In the genomic region with DNA sequence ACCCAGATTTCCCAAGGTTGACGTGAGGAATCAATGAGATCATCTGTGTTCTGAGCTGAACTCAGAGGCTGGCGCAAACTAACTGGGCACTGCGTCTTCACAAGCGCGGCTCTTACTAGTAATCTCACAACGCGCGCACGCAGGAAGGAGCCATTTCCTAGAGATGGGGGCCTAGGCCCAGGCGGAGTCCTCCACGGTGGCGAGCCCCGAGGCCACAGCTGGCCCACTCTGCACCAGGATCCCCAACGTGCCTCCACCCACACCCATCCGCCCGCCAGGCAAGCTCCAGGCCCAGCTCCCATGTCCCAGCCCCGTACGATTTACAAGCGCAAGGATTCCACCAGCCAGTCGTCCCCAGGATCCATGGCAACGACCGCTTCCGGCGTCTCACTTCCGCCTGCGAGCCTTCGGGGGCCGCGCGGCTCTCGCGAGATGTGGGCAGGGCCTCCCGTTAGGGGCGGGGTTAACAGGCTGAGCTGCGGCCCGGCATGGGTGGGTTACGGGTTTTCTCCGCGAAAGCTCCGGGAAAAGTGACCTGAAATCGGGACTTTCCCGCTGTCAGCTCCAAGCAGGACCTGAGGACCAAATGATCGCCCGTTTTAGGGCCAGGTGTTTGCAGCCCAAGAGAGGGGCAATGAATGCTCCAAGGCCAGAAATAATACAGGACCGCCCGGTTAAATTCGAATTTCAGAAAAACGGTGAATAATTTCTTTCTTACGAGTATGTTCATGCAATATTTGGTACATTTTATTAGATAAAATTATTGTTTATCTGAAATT, we compare ENCODE assay signal across 8 cellular contexts. TPM values are rescaled to one million over a fixed set of nuclear protein-coding genes. Genes with fewer than 3 reads are reported as not detected.
DNase-seq lines count a peak whose midpoint lies in the region; ATAC-seq and TF ChIP-seq lines count a peak whose summit lies in the region.

WDR73 (minus strand) TSS at position 374 of the 779 bp plus-strand sequence; CDS start at position 365, 9 bp downstream.

- H3K4me1 Mint-ChIP-seq in activated T-cell treated with anti-CD3 and anti-CD28 coated beads, Interleukin-2, amount 50 U/mL, for 4 hours (ENCODE audit: low read depth): peaks cover 37% of the 10 kb centered on the region

- H3K36me3 ChIP-seq in esophagus (ENCODE audit: control insufficient read depth in 2 of 2, insufficient read depth in 2 of 2, low read length in 1 of 2): peaks cover 0 to 7% of the 10 kb centered on the region in 2 donors
- H3K36me3 ChIP-seq in mucosa of stomach (ENCODE audit: control insufficient read depth, insufficient read depth, low read length): peaks cover 4% of the 10 kb centered on the region

- H3K4me3 ChIP-seq in esophagus (ENCODE audit: low read depth in 1 of 2, low read length in 2 of 2) (peak within 1 kb of the TSS; percentile 91 to 97), mucosa of stomach (ENCODE audit: low read length) (peak within 1 kb of the TSS; percentile 81)

- peak within 1 kb of the TSS; percentile 91 for H3K4me3 Mint-ChIP-seq in activated T-cell treated with anti-CD3 and anti-CD28 coated beads, Interleukin-2, amount 50 U/mL, for 4 hours

- peak within 1 kb of the TSS; percentile 76 for H3K9ac ChIP-seq in mucosa of stomach (ENCODE audit: low read length)

- peaks cover 12% of the 10 kb centered on the region for H3K36me3 Mint-ChIP-seq in activated T-cell treated with anti-CD3 and anti-CD28 coated beads, Interleukin-2, amount 50 U/mL, for 4 hours (ENCODE audit: insufficient read depth)

- no peak for TF ChIP-seq RAD21 in Ishikawa (IDR thresholded peaks at IDR 0.05; ENCODE audit: low read depth)

- peak; percentile 81 for ATAC-seq in GM21529 (IDR thresholded peaks at IDR 0.05; ENCODE audit: unreplicated experiment)
- ATAC-seq in activated T-cell treated with anti-CD3 and anti-CD28 coated beads, Interleukin-2, amount 50 U/mL, for 4 hours: peak; percentile 83 to 85

- H3K27me3 Mint-ChIP-seq in activated T-cell treated with anti-CD3 and anti-CD28 coated beads, Interleukin-2, amount 50 U/mL, for 4 hours (ENCODE audit: low read depth): no peaks in the 10 kb centered on the region

- H3K9me3 Mint-ChIP-seq in activated T-cell treated with anti-CD3 and anti-CD28 coated beads, Interleukin-2, amount 50 U/mL, for 4 hours: no peaks in the 10 kb centered on the region

- peak; percentile 52 for DNase-seq in DMS 273 treated with DMSO at 0.1 percent for 48 hours (lab: John Stamatoyannopoulos, UW)
- DNase-seq in activated T-cell treated with anti-CD3 and anti-CD28 coated beads, Interleukin-2, amount 50 U/mL, for 4 hours: peak; percentile 98
- DNase-seq in stimulated activated CD8-positive, alpha-beta memory T cell treated with anti-CD3 and anti-CD28 coated beads, Interleukin-7, amount 100 ng/mL, for 1 hour (ENCODE audit: low read depth in 2 of 2): peak; percentile 95 to 97

- H3K27me3 ChIP-seq in esophagus (ENCODE audit: control insufficient read depth in 1 of 2, insufficient read depth in 2 of 2, low read length in 2 of 2) (no peaks in the 10 kb centered on the region), mucosa of stomach (ENCODE audit: control insufficient read depth, insufficient read depth, low read length) (no peaks in the 10 kb centered on the region)

- H3K9me3 ChIP-seq in esophagus (ENCODE audit: control insufficient read depth in 2 of 2, insufficient read depth in 1 of 2, low read depth in 1 of 2, low read length in 1 of 2) (no peaks in the 10 kb centered on the region), mucosa of stomach (ENCODE audit: control insufficient read depth, low read length) (no peaks in the 10 kb centered on the region)

- H3K4me1 ChIP-seq in esophagus (ENCODE audit: control insufficient read depth in 2 of 2, insufficient read depth in 2 of 2, low read length in 1 of 2) (peaks cover 4 to 19% of the 10 kb centered on the region in 2 donors), mucosa of stomach (ENCODE audit: control insufficient read depth, insufficient read depth, low read length) (peaks cover 33% of the 10 kb centered on the region)

- no peak for TF ChIP-seq EP300 in Ishikawa (IDR thresholded peaks at IDR 0.05; ENCODE audit: borderline replicate concordance)

- peak within 1 kb of the TSS; percentile 93 for H3K27ac ChIP-seq in esophagus (ENCODE audit: low read depth in 2 of 2, low read length in 1 of 2)

- WGBS in esophagus, 2 donors: 0% methylated on average over 49 of the region's 49 CpGs

TF ChIP-seq in Ishikawa, 13 proteins besides CTCF, POLR2A, EP300 and RAD21 (continues in another document):
- TF ChIP-seq CREB1 (IDR thresholded peaks at IDR 0.05; ENCODE audit: low read depth) (no peak), REST (IDR thresholded peaks at IDR 0.05; ENCODE audit: low read depth) (no peak), FOXM1 (IDR thresholded peaks at IDR 0.05; ENCODE audit: borderline replicate concordance, low read depth) (no peak), USF1 (IDR thresholded peaks at IDR 0.05) (no peak), TAF1 (IDR thresholded peaks at IDR 0.05; ENCODE audit: low read depth) (peak; percentile 90)

TF ChIP-seq in PFSK-1, 5 proteins besides CTCF, POLR2A, EP300 and RAD21:
- TF ChIP-seq TAF1 (IDR thresholded peaks at IDR 0.05; ENCODE audit: borderline replicate concordance, insufficient read depth, low read length): peak; percentile 66; the same call in 1 of the 2 replicates
- peak; percentile 89 for TF ChIP-seq POLR2AphosphoS5 (IDR thresholded peaks at IDR 0.05; ENCODE audit: low read depth, low read length)
- peak; percentile 68 for TF ChIP-seq FOXP2 (optimal IDR thresholded peaks at IDR 0.05; ENCODE audit: borderline replicate concordance, extremely low read depth, extremely low read length, insufficient read depth)
- TF ChIP-seq SIN3A (IDR thresholded peaks at IDR 0.05; ENCODE audit: borderline replicate concordance, insufficient read depth, low read length): 0 out of 2 replicates have a peak, but pooled peaks have one; percentile 85
- no peak for TF ChIP-seq REST (IDR thresholded peaks at IDR 0.05; ENCODE audit: insufficient read depth in 1 of 2, low read depth in 2 of 2, low read length in 2 of 2)

RNA-seq across cellular contexts. Expression of gene WDR73, which starts in this region (rescaled TPM):
- 20.6 TPM for polyA plus RNA-seq in PFSK-1 (2012; ENCODE audit: insufficient read length, low read depth)
- 10 to 100 TPM; 31.1 to 38.8 (median 36.0) TPM for total RNA-seq in activated T-cell treated with anti-CD3 and anti-CD28 coated beads, Interleukin-2, amount 50 U/mL, for 4 hours
- polyA plus RNA-seq in esophagus: 10 to 100 TPM; 15.8 to 16.6 TPM

Comparison
In these comparisons a context has a peak if more than half of its experiments do, and no peak if none do; other contexts are left out.
1. Peak in every context shown above with its lines: DNase-seq, ATAC-seq, H3K4me3 ChIP-seq and H3K27ac ChIP-seq.